8 cellular contexts compared by ENCODE assay signal in the genomic region with DNA sequence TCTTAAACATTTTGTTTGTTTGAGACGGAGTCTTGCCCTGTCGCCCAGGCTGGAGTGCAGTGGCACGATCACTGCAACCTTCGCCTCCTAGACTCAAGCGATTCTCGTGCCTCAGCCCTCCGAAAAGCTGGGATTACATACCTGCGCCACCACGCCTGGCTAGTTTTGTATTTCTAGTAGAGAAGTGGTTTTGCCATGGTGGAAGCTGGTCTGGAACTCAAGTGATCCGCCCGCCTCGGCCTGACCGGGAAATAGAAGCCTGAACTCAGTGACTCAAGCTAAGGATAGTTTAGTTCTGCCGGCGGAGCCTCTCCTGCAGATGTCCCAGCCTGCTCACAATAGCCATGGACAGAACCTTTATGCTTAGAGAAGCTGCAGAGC. TPM values are rescaled to one million over a fixed set of nuclear protein-coding genes. Genes with fewer than 3 reads are reported as not detected.
DNase-seq lines count a peak whose midpoint lies in the region; FAIRE-seq and TF ChIP-seq lines count a peak whose summit lies in the region.

No MANE protein-coding gene starts in this region.

- H3F3A ChIP-seq in Loucy (ENCODE audit: low read depth): no peaks in the 10 kb centered on the region

- H4K20me1 ChIP-seq in Loucy (ENCODE audit: insufficient read depth, low read length, poor library complexity, severe bottlenecking): peaks cover 37% of the 10 kb centered on the region

- intact Hi-C loops in activated CD4-positive, alpha-beta T cell treated with anti-CD3 and anti-CD28 coated beads, Interleukin-2, amount 10 ng/mL, durations not matched to agents 24 days and 14 days (cut with micrococcal nuclease): loop anchor here (1.0 to 5.0 kb wide), 3 partner anchors 53 to 277 kb away; a partner anchor contains a TSS

- peak overlapping the region; percentile 86 for H3K9ac ChIP-seq in Loucy (ENCODE audit: low read depth, low read length, poor library complexity, severe bottlenecking)

- H3K9me3 ChIP-seq in Loucy (ENCODE audit: insufficient read depth, low read depth, low read length) (no peaks in the 10 kb centered on the region), suprapubic skin (no peaks in the 10 kb centered on the region)

- peak overlapping the region; percentile 98 for H3K27ac ChIP-seq in suprapubic skin

- TF ChIP-seq POLR2A in H54 (IDR thresholded peaks at IDR 0.05; ENCODE audit: low read depth, low read length) (no peak), erythroblast (IDR thresholded peaks at IDR 0.05; ENCODE audit: low read length) (peak; percentile 2), suprapubic skin (IDR thresholded peaks at IDR 0.05) (no peak)

- FAIRE-seq in H54 (lab: Jason Lieb, UNC): no peak

- H3K4me2 ChIP-seq in Loucy (ENCODE audit: low read depth, low read length, poor library complexity, severe bottlenecking): peak overlapping the region; percentile 88

- DNase-seq in NCI-H510A treated with DMSO at 0.1 percent for 48 hours (lab: John Stamatoyannopoulos, UW) (peak; percentile 23), NCI-H510A (lab: John Stamatoyannopoulos, UW) (no peak), H54 (ENCODE audit: insufficient read length, low spot score) (peak; percentile 11), erythroblast (lab: John Stamatoyannopoulos, UW) (peak; percentile 66 to 68), mucosa of gallbladder (ENCODE audit: low spot score) (peak; percentile 41), suprapubic skin (ENCODE audit: low spot score in 2 of 2) (peak in 1 of 2 donors; percentile 68)
- peak; percentile 79 for DNase-seq in activated CD4-positive, alpha-beta T cell treated with anti-CD3 and anti-CD28 coated beads, Interleukin-2, amount 10 ng/mL, durations not matched to agents 24 days and 14 days

- H3K9me2 ChIP-seq in Loucy (replicated peaks; ENCODE audit: low read depth, low read length): no peaks in the 10 kb centered on the region

- H3K4me1 Mint-ChIP-seq in activated CD4-positive, alpha-beta T cell treated with anti-CD3 and anti-CD28 coated beads, Interleukin-2, amount 10 ng/mL, durations not matched to agents 24 days and 14 days: peaks cover 23% of the 10 kb centered on the region

- H3K27me3 ChIP-seq in Loucy (ENCODE audit: insufficient read depth, low read length, poor library complexity, severe bottlenecking) (no peaks in the 10 kb centered on the region), suprapubic skin (no peaks in the 10 kb centered on the region)

- H2AFZ ChIP-seq in Loucy (ENCODE audit: low read length): peak overlapping the region; percentile 90

- H3K4me1 ChIP-seq in Loucy (ENCODE audit: insufficient read depth, low read length, poor library complexity, severe bottlenecking): peaks cover 28% of the 10 kb centered on the region
- H3K4me1 ChIP-seq in suprapubic skin: peaks cover 34% of the 10 kb centered on the region

- peaks cover 1% of the 10 kb centered on the region for H3K9me3 Mint-ChIP-seq in activated CD4-positive, alpha-beta T cell treated with anti-CD3 and anti-CD28 coated beads, Interleukin-2, amount 10 ng/mL, durations not matched to agents 24 days and 14 days

- H3K27me3 Mint-ChIP-seq in activated CD4-positive, alpha-beta T cell treated with anti-CD3 and anti-CD28 coated beads, Interleukin-2, amount 10 ng/mL, durations not matched to agents 24 days and 14 days: no peaks in the 10 kb centered on the region

- H3K79me2 ChIP-seq in Loucy (ENCODE audit: insufficient read depth, low read length): peaks cover 55% of the 10 kb centered on the region

- H3K36me3 Mint-ChIP-seq in activated CD4-positive, alpha-beta T cell treated with anti-CD3 and anti-CD28 coated beads, Interleukin-2, amount 10 ng/mL, durations not matched to agents 24 days and 14 days (ENCODE audit: low read depth): peaks cover 26% of the 10 kb centered on the region

- peak overlapping the region; percentile 81 for H3K4me3 ChIP-seq in Loucy (ENCODE audit: low read length, poor library complexity, severe bottlenecking)
- H3K4me3 ChIP-seq in suprapubic skin: peak overlapping the region; percentile 89

- H3K4me3 Mint-ChIP-seq in activated CD4-positive, alpha-beta T cell treated with anti-CD3 and anti-CD28 coated beads, Interleukin-2, amount 10 ng/mL, durations not matched to agents 24 days and 14 days: peak overlapping the region; percentile 98

- no peak for TF ChIP-seq EP300 in suprapubic skin (IDR thresholded peaks at IDR 0.05)

- H3K36me3 ChIP-seq in Loucy (ENCODE audit: insufficient read depth, low read length) (0 out of 2 replicates have a peak, but pooled peaks cover 4% of the 10 kb centered on the region), suprapubic skin (peaks cover 7% of the 10 kb centered on the region)

- peak overlapping the region; percentile 99 for H3K27ac Mint-ChIP-seq in activated CD4-positive, alpha-beta T cell treated with anti-CD3 and anti-CD28 coated beads, Interleukin-2, amount 10 ng/mL, durations not matched to agents 24 days and 14 days

- TF ChIP-seq CTCF in Loucy (conservative IDR thresholded peaks at IDR 0.05; ENCODE audit: low read length) (no peak), suprapubic skin (IDR thresholded peaks at IDR 0.05) (no peak)

- WGBS in suprapubic skin: under 1% methylated on average over 15 of the region's 15 CpGs

RNA-seq across cellular contexts. Expression of a gene that starts 53.0 kb away (rescaled TPM):
- total RNA-seq in activated CD4-positive, alpha-beta T cell treated with anti-CD3 and anti-CD28 coated beads, Interleukin-2, amount 10 ng/mL, durations not matched to agents 24 days and 14 days: 10.3 and 10.9 TPM in 2 replicates
- total RNA-seq in mucosa of gallbladder (20.2 TPM), suprapubic skin (10 to 100 TPM in 3 of 4 donors, 1 to 10 TPM in 1; 9.9 to 23.3 (median 14.2) TPM)
